1 cellular context compared by ENCODE assay signal in genomic region chr1:85297855-85298629, GRCh38.
TF ChIP-seq lines count a peak whose summit lies in the region.

No MANE protein-coding gene starts in this region.

TF ChIP-seq in HEK293, 187 proteins besides CTCF, POLR2A, EP300 and RAD21 (continued from another document and continues in another):
- TF ChIP-seq ZSCAN23 (tag by site-specific recombination; IDR thresholded peaks at IDR 0.05) (peak; percentile 93), ZNF548 (tag by site-specific recombination; IDR thresholded peaks at IDR 0.05) (no peak), ZNF596 (tag by site-specific recombination; IDR thresholded peaks at IDR 0.05) (peak; percentile 78), ZNF704 (tag by site-specific recombination; IDR thresholded peaks at IDR 0.05) (no peak), ZNF624 (tag by site-specific recombination; IDR thresholded peaks at IDR 0.05) (no peak), FEZF1 (tag by site-specific recombination; IDR thresholded peaks at IDR 0.05) (peak; percentile 96), ZNF513 (tag by site-specific recombination; IDR thresholded peaks at IDR 0.05) (peak; percentile 33; the same call in 1 of the 2 replicates), ZNF776 (tag by site-specific recombination; IDR thresholded peaks at IDR 0.05; ENCODE audit: borderline replicate concordance) (peak; percentile 78; the same call in 1 of the 2 replicates), SALL2 (tag by site-specific recombination; IDR thresholded peaks at IDR 0.05; ENCODE audit: borderline replicate concordance) (no peak), IKZF3 (tag by site-specific recombination; IDR thresholded peaks at IDR 0.05) (peak; percentile 77), ZBTB8A (tag by site-specific recombination; IDR thresholded peaks at IDR 0.05) (peak; percentile 70; the same call in 1 of the 2 replicates), ZIC2 (tag by site-specific recombination; IDR thresholded peaks at IDR 0.05) (peak; percentile 55), ZNF248 (tag by site-specific recombination; IDR thresholded peaks at IDR 0.05) (no peak), ZNF423 (tag by site-specific recombination; IDR thresholded peaks at IDR 0.05) (peak; percentile 46; the same call in 1 of the 2 replicates), ZNF366 (tag by site-specific recombination; conservative IDR thresholded peaks at IDR 0.05) (peak; percentile 97), BCL11A (tag by site-specific recombination; IDR thresholded peaks at IDR 0.05; ENCODE audit: low read depth) (peak; percentile 96), EGR2 (tag by site-specific recombination; IDR thresholded peaks at IDR 0.05; ENCODE audit: low read depth) (peak; percentile 85), ZNF140 (tag by site-specific recombination; IDR thresholded peaks at IDR 0.05) (no peak), ZNF174 (tag by site-specific recombination; IDR thresholded peaks at IDR 0.05) (no peak), ZNF530 (tag by site-specific recombination; IDR thresholded peaks at IDR 0.05; ENCODE audit: low read depth) (no peak), ZNF394 (tag by site-specific recombination; IDR thresholded peaks at IDR 0.05; ENCODE audit: borderline replicate concordance) (peak; percentile 87), ZNF610 (tag by site-specific recombination; IDR thresholded peaks at IDR 0.05; ENCODE audit: borderline replicate concordance) (peak; percentile 77; the same call in 1 of the 2 replicates), ZNF23 (tag by site-specific recombination; IDR thresholded peaks at IDR 0.05; ENCODE audit: borderline replicate concordance) (no peak), GFI1B (tag by site-specific recombination; IDR thresholded peaks at IDR 0.05) (peak; percentile 52; the same call in 1 of the 2 replicates), BCL11B (tag by site-specific recombination; IDR thresholded peaks at IDR 0.05; ENCODE audit: low read depth) (peak; percentile 68; the same call in 1 of the 2 replicates), GLI2 (tag by site-specific recombination; IDR thresholded peaks at IDR 0.05; ENCODE audit: borderline replicate concordance, low read depth) (peak; percentile 90; the same call in 1 of the 2 replicates), ZNF843 (tag by site-specific recombination; IDR thresholded peaks at IDR 0.05) (peak; percentile 99), ZNF138 (tag by site-specific recombination; IDR thresholded peaks at IDR 0.05; ENCODE audit: borderline replicate concordance) (no peak), ZNF777 (tag by site-specific recombination; IDR thresholded peaks at IDR 0.05; ENCODE audit: borderline replicate concordance) (no peak), ZNF433 (tag by site-specific recombination; IDR thresholded peaks at IDR 0.05; ENCODE audit: low read depth) (no peak), KLF1 (tag by site-specific recombination; IDR thresholded peaks at IDR 0.05) (no peak), ZFP3 (tag by site-specific recombination; IDR thresholded peaks at IDR 0.05; ENCODE audit: low read depth) (no peak), ZNF10 (tag by site-specific recombination; IDR thresholded peaks at IDR 0.05) (peak; percentile 77), ZNF747 (tag by site-specific recombination; IDR thresholded peaks at IDR 0.05) (no peak), ZNF114 (tag by site-specific recombination; IDR thresholded peaks at IDR 0.05) (no peak), ZSCAN4 (tag by site-specific recombination; IDR thresholded peaks at IDR 0.05) (peak; percentile 94), RBAK (tag by site-specific recombination; IDR thresholded peaks at IDR 0.05) (no peak)
- TF ChIP-seq, protein P1, sequence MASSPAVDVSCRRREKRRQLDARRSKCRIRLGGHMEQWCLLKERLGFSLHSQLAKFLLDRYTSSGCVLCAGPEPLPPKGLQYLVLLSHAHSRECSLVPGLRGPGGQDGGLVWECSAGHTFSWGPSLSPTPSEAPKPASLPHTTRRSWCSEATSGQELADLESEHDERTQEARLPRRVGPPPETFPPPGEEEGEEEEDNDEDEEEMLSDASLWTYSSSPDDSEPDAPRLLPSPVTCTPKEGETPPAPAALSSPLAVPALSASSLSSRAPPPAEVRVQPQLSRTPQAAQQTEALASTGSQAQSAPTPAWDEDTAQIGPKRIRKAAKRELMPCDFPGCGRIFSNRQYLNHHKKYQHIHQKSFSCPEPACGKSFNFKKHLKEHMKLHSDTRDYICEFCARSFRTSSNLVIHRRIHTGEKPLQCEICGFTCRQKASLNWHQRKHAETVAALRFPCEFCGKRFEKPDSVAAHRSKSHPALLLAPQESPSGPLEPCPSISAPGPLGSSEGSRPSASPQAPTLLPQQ (tag by site-specific recombination; IDR thresholded peaks at IDR 0.05), result peak; percentile 96
- TF ChIP-seq, protein P2, sequence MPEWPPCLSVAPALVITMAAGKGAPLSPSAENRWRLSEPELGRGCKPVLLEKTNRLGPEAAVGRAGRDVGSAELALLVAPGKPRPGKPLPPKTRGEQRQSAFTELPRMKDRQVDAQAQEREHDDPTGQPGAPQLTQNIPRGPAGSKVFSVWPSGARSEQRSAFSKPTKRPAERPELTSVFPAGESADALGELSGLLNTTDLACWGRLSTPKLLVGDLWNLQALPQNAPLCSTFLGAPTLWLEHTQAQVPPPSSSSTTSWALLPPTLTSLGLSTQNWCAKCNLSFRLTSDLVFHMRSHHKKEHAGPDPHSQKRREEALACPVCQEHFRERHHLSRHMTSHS (tag by site-specific recombination; IDR thresholded peaks at IDR 0.05), result no peak
- TF ChIP-seq, protein P3, sequence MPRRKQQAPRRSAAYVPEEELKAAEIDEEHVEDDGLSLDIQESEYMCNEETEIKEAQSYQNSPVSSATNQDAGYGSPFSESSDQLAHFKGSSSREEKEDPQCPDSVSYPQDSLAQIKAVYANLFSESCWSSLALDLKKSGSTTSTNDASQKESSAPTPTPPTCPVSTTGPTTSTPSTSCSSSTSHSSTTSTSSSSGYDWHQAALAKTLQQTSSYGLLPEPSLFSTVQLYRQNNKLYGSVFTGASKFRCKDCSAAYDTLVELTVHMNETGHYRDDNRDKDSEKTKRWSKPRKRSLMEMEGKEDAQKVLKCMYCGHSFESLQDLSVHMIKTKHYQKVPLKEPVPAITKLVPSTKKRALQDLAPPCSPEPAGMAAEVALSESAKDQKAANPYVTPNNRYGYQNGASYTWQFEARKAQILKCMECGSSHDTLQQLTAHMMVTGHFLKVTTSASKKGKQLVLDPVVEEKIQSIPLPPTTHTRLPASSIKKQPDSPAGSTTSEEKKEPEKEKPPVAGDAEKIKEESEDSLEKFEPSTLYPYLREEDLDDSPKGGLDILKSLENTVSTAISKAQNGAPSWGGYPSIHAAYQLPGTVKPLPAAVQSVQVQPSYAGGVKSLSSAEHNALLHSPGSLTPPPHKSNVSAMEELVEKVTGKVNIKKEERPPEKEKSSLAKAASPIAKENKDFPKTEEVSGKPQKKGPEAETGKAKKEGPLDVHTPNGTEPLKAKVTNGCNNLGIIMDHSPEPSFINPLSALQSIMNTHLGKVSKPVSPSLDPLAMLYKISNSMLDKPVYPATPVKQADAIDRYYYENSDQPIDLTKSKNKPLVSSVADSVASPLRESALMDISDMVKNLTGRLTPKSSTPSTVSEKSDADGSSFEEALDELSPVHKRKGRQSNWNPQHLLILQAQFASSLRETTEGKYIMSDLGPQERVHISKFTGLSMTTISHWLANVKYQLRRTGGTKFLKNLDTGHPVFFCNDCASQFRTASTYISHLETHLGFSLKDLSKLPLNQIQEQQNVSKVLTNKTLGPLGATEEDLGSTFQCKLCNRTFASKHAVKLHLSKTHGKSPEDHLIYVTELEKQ (tag by site-specific recombination; IDR thresholded peaks at IDR 0.05; ENCODE audit: borderline replicate concordance), result peak; percentile 95
- TF ChIP-seq, protein P4, sequence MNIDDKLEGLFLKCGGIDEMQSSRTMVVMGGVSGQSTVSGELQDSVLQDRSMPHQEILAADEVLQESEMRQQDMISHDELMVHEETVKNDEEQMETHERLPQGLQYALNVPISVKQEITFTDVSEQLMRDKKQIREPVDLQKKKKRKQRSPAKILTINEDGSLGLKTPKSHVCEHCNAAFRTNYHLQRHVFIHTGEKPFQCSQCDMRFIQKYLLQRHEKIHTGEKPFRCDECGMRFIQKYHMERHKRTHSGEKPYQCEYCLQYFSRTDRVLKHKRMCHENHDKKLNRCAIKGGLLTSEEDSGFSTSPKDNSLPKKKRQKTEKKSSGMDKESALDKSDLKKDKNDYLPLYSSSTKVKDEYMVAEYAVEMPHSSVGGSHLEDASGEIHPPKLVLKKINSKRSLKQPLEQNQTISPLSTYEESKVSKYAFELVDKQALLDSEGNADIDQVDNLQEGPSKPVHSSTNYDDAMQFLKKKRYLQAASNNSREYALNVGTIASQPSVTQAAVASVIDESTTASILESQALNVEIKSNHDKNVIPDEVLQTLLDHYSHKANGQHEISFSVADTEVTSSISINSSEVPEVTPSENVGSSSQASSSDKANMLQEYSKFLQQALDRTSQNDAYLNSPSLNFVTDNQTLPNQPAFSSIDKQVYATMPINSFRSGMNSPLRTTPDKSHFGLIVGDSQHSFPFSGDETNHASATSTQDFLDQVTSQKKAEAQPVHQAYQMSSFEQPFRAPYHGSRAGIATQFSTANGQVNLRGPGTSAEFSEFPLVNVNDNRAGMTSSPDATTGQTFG (tag by site-specific recombination; IDR thresholded peaks at IDR 0.05; ENCODE audit: borderline replicate concordance), result no peak
- TF ChIP-seq, protein P5, sequence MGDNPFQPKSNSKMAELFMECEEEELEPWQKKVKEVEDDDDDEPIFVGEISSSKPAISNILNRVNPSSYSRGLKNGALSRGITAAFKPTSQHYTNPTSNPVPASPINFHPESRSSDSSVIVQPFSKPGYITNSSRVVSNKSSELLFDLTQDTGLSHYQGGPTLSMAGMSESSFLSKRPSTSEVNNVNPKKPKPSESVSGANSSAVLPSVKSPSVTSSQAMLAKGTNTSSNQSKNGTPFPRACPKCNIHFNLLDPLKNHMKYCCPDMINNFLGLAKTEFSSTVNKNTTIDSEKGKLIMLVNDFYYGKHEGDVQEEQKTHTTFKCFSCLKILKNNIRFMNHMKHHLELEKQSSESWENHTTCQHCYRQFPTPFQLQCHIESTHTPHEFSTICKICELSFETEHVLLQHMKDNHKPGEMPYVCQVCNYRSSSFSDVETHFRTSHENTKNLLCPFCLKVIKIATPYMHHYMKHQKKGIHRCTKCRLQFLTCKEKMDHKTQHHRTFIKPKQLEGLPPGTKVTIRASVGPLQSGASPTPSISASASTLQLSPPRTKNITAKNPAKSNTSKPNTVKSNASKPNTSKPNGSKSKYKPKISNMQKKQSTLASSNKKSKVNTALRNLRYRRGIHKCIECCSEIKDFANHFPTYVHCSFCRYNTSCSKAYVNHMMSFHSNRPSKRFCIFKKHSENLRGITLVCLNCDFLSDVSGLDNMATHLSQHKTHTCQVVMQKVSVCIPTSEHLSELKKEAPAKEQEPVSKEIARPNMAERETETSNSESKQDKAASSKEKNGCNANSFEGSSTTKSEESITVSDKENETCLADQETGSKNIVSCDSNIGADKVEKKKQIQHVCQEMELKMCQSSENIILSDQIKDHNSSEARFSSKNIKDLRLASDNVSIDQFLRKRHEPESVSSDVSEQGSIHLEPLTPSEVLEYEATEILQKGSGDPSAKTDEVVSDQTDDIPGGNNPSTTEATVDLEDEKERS (tag by site-specific recombination; IDR thresholded peaks at IDR 0.05), result no peak
- TF ChIP-seq, protein P6, sequence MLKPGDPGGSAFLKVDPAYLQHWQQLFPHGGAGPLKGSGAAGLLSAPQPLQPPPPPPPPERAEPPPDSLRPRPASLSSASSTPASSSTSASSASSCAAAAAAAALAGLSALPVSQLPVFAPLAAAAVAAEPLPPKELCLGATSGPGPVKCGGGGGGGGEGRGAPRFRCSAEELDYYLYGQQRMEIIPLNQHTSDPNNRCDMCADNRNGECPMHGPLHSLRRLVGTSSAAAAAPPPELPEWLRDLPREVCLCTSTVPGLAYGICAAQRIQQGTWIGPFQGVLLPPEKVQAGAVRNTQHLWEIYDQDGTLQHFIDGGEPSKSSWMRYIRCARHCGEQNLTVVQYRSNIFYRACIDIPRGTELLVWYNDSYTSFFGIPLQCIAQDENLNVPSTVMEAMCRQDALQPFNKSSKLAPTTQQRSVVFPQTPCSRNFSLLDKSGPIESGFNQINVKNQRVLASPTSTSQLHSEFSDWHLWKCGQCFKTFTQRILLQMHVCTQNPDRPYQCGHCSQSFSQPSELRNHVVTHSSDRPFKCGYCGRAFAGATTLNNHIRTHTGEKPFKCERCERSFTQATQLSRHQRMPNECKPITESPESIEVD (tag by site-specific recombination; IDR thresholded peaks at IDR 0.05), result peak; percentile 99
